ENCODE assay signal across 32 cellular contexts in genomic region chr3:12356996-12357395, GRCh38.
A peak's percentile ranks its signal among the peaks of the same experiment; 100 is the strongest.
DNase-seq lines count a peak whose midpoint lies in the region; ATAC-seq and TF ChIP-seq lines count a peak whose summit lies in the region.
"Had no signal": no experiment of that assay in that cellular context is flagged by ENCODE, and none has a peak within 500 bp of the region (broad histone marks: within the 10 kb centered on the region; RNA-seq: fewer than 3 reads in every experiment).

No MANE protein-coding gene starts in this region.

- ATAC-seq in Right ventricle myocardium superior (ENCODE audit: poor library complexity) (no peak), GM18858 (IDR thresholded peaks at IDR 0.05; ENCODE audit: unreplicated experiment) (no peak)
- ATAC-seq in effector memory CD8-positive, alpha-beta T cell (replicated peaks), result peak; percentile 17
- ATAC-seq: activated T-helper 17 cell treated with anti-CD3 and anti-CD28 coated beads, Interleukin-2, amount 50 U/mL, for 72 hours; CD8-positive, alpha-beta T cell; stimulated activated naive CD8-positive, alpha-beta T cell treated with anti-CD3 and anti-CD28 coated beads, Interleukin-15, Interleukin-2, amounts not matched to agents 100 U/mL and 50 U/mL, for 24 hours had no signal

- no peak for TF ChIP-seq POLR2A in uterus (IDR thresholded peaks at IDR 0.05)

- H3K4me3 ChIP-seq in right atrium auricular region, result no peak overlapping the region
- no peak overlapping the region for H3K4me3 ChIP-seq in hepatocyte
- no peak overlapping the region for H3K4me3 ChIP-seq in uterus
- H3K4me3 ChIP-seq: colonic mucosa, esophagus squamous epithelium, HAP-1, mucosa of descending colon, pancreas, thyroid gland had no signal

- no peaks in the 10 kb centered on the region for H3K9me2 ChIP-seq in hepatocyte (replicated peaks; ENCODE audit: insufficient read depth)

- TF ChIP-seq CTCF in right atrium auricular region (IDR thresholded peaks at IDR 0.05) (no peak), hepatocyte (IDR thresholded peaks at IDR 0.05; ENCODE audit: poor library complexity) (no peak), uterus (IDR thresholded peaks at IDR 0.05) (no peak)

- WGBS in hepatocyte (ENCODE audit: low lambda C conversion rate, missing lambda C conversion rate), result 94% methylated on average over 7 of the region's 7 CpGs

- H3K4me2 ChIP-seq in hepatocyte, result no peak overlapping the region

- H3K4me3 Mint-ChIP-seq in effector memory CD8-positive, alpha-beta T cell, result no peak overlapping the region
- H3K4me3 Mint-ChIP-seq: activated naive CD4-positive, alpha-beta T cell treated with anti-CD3 and anti-CD28 coated beads, Interleukin-2, amount 50 U/mL, for 24 hours; activated T-helper 17 cell treated with anti-CD3 and anti-CD28 coated beads, Interleukin-2, amount 50 U/mL, for 72 hours; CD8-positive, alpha-beta T cell; endodermal cell; immature natural killer cell had no signal

- intact Hi-C loops in Right ventricle myocardium superior (cut with DNase I) (loop anchor here (10.0 kb wide), 1 partner anchor 118 kb away; no protein-coding TSS in a partner anchor), uterus (cut with DNase I; ENCODE audit: low total_unique reads) (no loop called here)

- DNase-seq in Right ventricle myocardium superior (peak; percentile 29), right atrium auricular region (ENCODE audit: low spot score) (no peak), NOMO-1 treated with DMSO at 0.1 percent for 48 hours (lab: John Stamatoyannopoulos, UW; ENCODE audit: unreplicated experiment) (peak; percentile 83), NCI-H146 treated with DMSO at 0.1 percent for 48 hours (lab: John Stamatoyannopoulos, UW; ENCODE audit: unreplicated experiment) (no peak), hepatocyte (ENCODE audit: low spot score) (no peak), uterus (no peak)
- no peak for DNase-seq in effector memory CD8-positive, alpha-beta T cell
- DNase-seq: activated CD4-positive, alpha-beta T cell treated with anti-CD3 and anti-CD28 coated beads, Interleukin-2, amount 50 U/mL, for 48 hours; activated CD4-positive, CD25-positive, alpha-beta regulatory T cell; activated CD8-positive, alpha-beta memory T cell treated with anti-CD3 and anti-CD28 coated beads, Interleukin-2, amount 50 U/mL, for 48 hours; anterior cingulate cortex; CD8-positive, alpha-beta T cell; colonic mucosa; endodermal cell; esophagus squamous epithelium; GDM1; immature natural killer cell; mucosa of descending colon; NCI-H146; NCI-H2171 treated with DMSO at 0.1 percent for 48 hours; NCI-H524; NK-92 treated with Interleukin-12 subunit alpha and Interleukin-12 subunit beta, amount 100 ng/mL, for 24 hours; pancreas; right cardiac atrium; stimulated activated naive CD8-positive, alpha-beta T cell treated with anti-CD3 and anti-CD28 coated beads, Interleukin-15, Interleukin-2, amounts not matched to agents 100 U/mL and 50 U/mL, for 24 hours; T1000; thyroid gland had no signal

- H3K27ac Mint-ChIP-seq in effector memory CD8-positive, alpha-beta T cell, result no peak overlapping the region
- H3K27ac Mint-ChIP-seq: activated naive CD4-positive, alpha-beta T cell treated with anti-CD3 and anti-CD28 coated beads, Interleukin-2, amount 50 U/mL, for 24 hours; activated T-helper 17 cell treated with anti-CD3 and anti-CD28 coated beads, Interleukin-2, amount 50 U/mL, for 72 hours; CD8-positive, alpha-beta T cell; endodermal cell; immature natural killer cell had no signal

- H3K27me3 ChIP-seq in right atrium auricular region, result no peaks in the 10 kb centered on the region
- no peaks in the 10 kb centered on the region for H3K27me3 ChIP-seq in hepatocyte
- H3K27me3 ChIP-seq in uterus, result no peaks in the 10 kb centered on the region
- H3K27me3 ChIP-seq: colonic mucosa, esophagus squamous epithelium, pancreas, thyroid gland had no signal

- no peaks in the 10 kb centered on the region for H3K36me3 ChIP-seq in right atrium auricular region
- no peaks in the 10 kb centered on the region for H3K36me3 ChIP-seq in hepatocyte (replicated peaks; ENCODE audit: insufficient read depth, low read depth)
- no peaks in the 10 kb centered on the region for H3K36me3 ChIP-seq in uterus
- H3K36me3 ChIP-seq: colonic mucosa, esophagus squamous epithelium, HAP-1, pancreas, thyroid gland had no signal

- H3K9me3 Mint-ChIP-seq in effector memory CD8-positive, alpha-beta T cell, result no peaks in the 10 kb centered on the region
- H3K9me3 Mint-ChIP-seq: activated naive CD4-positive, alpha-beta T cell treated with anti-CD3 and anti-CD28 coated beads, Interleukin-2, amount 50 U/mL, for 24 hours; activated T-helper 17 cell treated with anti-CD3 and anti-CD28 coated beads, Interleukin-2, amount 50 U/mL, for 72 hours; CD8-positive, alpha-beta T cell; endodermal cell; immature natural killer cell had no signal

- H3K9me3 ChIP-seq in right atrium auricular region (no peaks in the 10 kb centered on the region), hepatocyte (ENCODE audit: low read depth) (no peaks in the 10 kb centered on the region), uterus (no peaks in the 10 kb centered on the region)
- H3K9me3 ChIP-seq: colonic mucosa, esophagus squamous epithelium, HAP-1, mucosa of descending colon, pancreas, thyroid gland had no signal

- H3K27me3 Mint-ChIP-seq in effector memory CD8-positive, alpha-beta T cell, result peaks cover 0 to 12% of the 10 kb centered on the region in 2 donors

- no peak overlapping the region for H3K27ac ChIP-seq in right atrium auricular region
- H3K27ac ChIP-seq in hepatocyte, result no peak overlapping the region
- no peak overlapping the region for H3K27ac ChIP-seq in uterus
- H3K27ac ChIP-seq: colonic mucosa, esophagus squamous epithelium, pancreas, RWPE1, thyroid gland had no signal

- no peak overlapping the region for H2AFZ ChIP-seq in hepatocyte

- H3K4me1 ChIP-seq in right atrium auricular region, result peaks cover 0 to 10% of the 10 kb centered on the region in 2 donors
- no peaks in the 10 kb centered on the region for H3K4me1 ChIP-seq in hepatocyte (ENCODE audit: insufficient read depth)
- no peaks in the 10 kb centered on the region for H3K4me1 ChIP-seq in uterus
- H3K4me1 ChIP-seq: colonic mucosa, pancreas had no signal

- H4K20me1 ChIP-seq in hepatocyte (ENCODE audit: insufficient read depth, poor library complexity, severe bottlenecking), result no peaks in the 10 kb centered on the region

- H3K79me2 ChIP-seq in hepatocyte, result no peaks in the 10 kb centered on the region

- H3K4me1 Mint-ChIP-seq in effector memory CD8-positive, alpha-beta T cell (ENCODE audit: low read depth in 2 of 2), result no peaks in the 10 kb centered on the region
- H3K4me1 Mint-ChIP-seq: activated naive CD4-positive, alpha-beta T cell treated with anti-CD3 and anti-CD28 coated beads, Interleukin-2, amount 50 U/mL, for 24 hours; activated T-helper 17 cell treated with anti-CD3 and anti-CD28 coated beads, Interleukin-2, amount 50 U/mL, for 72 hours; endodermal cell had no signal

- H3K36me3 Mint-ChIP-seq in effector memory CD8-positive, alpha-beta T cell (ENCODE audit: insufficient read depth), result no peaks in the 10 kb centered on the region
- H3K36me3 Mint-ChIP-seq: activated naive CD4-positive, alpha-beta T cell treated with anti-CD3 and anti-CD28 coated beads, Interleukin-2, amount 50 U/mL, for 24 hours; CD8-positive, alpha-beta T cell had no signal

Comparison
In these comparisons a context has a peak if more than half of its experiments do, and no peak if none do; other contexts are left out.
1. DNase-seq: peak in Right ventricle myocardium superior (single experiment) and NOMO-1 treated with DMSO at 0.1 percent for 48 hours (single experiment); none in right atrium auricular region (single experiment), effector memory CD8-positive, alpha-beta T cell (0 of 3), NCI-H146 treated with DMSO at 0.1 percent for 48 hours (single experiment), hepatocyte (single experiment) and uterus (0 of 2).